ENCODE assay signal across 11 cellular contexts in genomic region chr17:82858376-82859126, GRCh38. TPM values are rescaled to one million over a fixed set of nuclear protein-coding genes. Genes with fewer than 3 reads are reported as not detected.
A peak's percentile ranks its signal among the peaks of the same experiment; 100 is the strongest.
DNase-seq lines count a peak whose midpoint lies in the region; ATAC-seq and TF ChIP-seq lines count a peak whose summit lies in the region.
"Had no signal": no experiment of that assay in that cellular context is flagged by ENCODE, and none has a peak within 500 bp of the region (broad histone marks: within the 10 kb centered on the region; RNA-seq: fewer than 3 reads in every experiment).

No MANE protein-coding gene starts in this region.

- TF ChIP-seq CTCF in RWPE2 (IDR thresholded peaks at IDR 0.05; ENCODE audit: poor library complexity, severe bottlenecking) (no peak), mammary epithelial cell (conservative IDR thresholded peaks at IDR 0.05 in 1 of 2, IDR thresholded peaks at IDR 0.05 in 1 of 2; ENCODE audit: extremely low read depth in 1 of 2, insufficient read depth in 1 of 2, low read depth in 1 of 2, low read length in 2 of 2) (no peak), neutrophil (IDR thresholded peaks at IDR 0.05) (no peak), SK-N-SH (IDR thresholded peaks at IDR 0.05) (no peak)

- peaks cover 5% of the 10 kb centered on the region for H3F3A ChIP-seq in SK-N-SH (replicated peaks; ENCODE audit: insufficient read depth)

- dilution Hi-C loops in mammary epithelial cell (cut with HindIII; ENCODE audit: low sequenced_read_pairs): no loop called here

- peaks cover 53% of the 10 kb centered on the region for H3K4me1 ChIP-seq in CD4-positive, alpha-beta memory T cell (ENCODE audit: insufficient read depth, low read length)
- H3K4me1 ChIP-seq in RWPE2 (ENCODE audit: insufficient read depth, poor library complexity, severe bottlenecking) (peaks cover 20% of the 10 kb centered on the region), mammary epithelial cell (ENCODE audit: insufficient read depth, low read length) (peaks cover 26% of the 10 kb centered on the region), neutrophil (ENCODE audit: control insufficient read depth in 1 of 2, insufficient read depth in 1 of 2, low read depth in 1 of 2, low read length in 1 of 2) (peaks cover 26% of the 10 kb centered on the region in 2 experiments), SK-N-SH (ENCODE audit: control insufficient read depth in 1 of 2, insufficient read depth in 2 of 2, low read depth in 1 of 2, low read length in 1 of 2) (peaks cover 15 to 29% of the 10 kb centered on the region in 2 experiments; a peak in 3 of 4 replicates)

- H2AFZ ChIP-seq in mammary epithelial cell (ENCODE audit: low read depth, low read length) (peak overlapping the region; percentile 64), SK-N-SH (ENCODE audit: low read depth) (no peak overlapping the region)

- peaks cover 36 to 55% (median 44%) of the 10 kb centered on the region in 4 donors for H3K4me1 Mint-ChIP-seq in CD4-positive, alpha-beta memory T cell

- H3K9ac ChIP-seq in mammary epithelial cell (ENCODE audit: insufficient read depth, low read length): peak overlapping the region; percentile 67
- no peak overlapping the region for H3K9ac ChIP-seq in SK-N-SH

- no peak for TF ChIP-seq RAD21 in SK-N-SH (IDR thresholded peaks at IDR 0.05; ENCODE audit: low read length)

- DNase-seq in CD4-positive, alpha-beta memory T cell: peak in 3 of 5 donors; percentile 22 to 74 (median 37)
- DNase-seq in RWPE2 (ENCODE audit: low spot score) (peak; percentile 58), mammary epithelial cell (peak; percentile 87), NCI-H510A (lab: John Stamatoyannopoulos, UW) (no peak), NCI-H187 (lab: John Stamatoyannopoulos, UW) (no peak), SK-N-SH (no peak), NCI-H187 treated with DMSO at 0.1 percent for 48 hours (lab: John Stamatoyannopoulos, UW) (no peak)
- DNase-seq: naive B cell, NCI-H1694 had no signal

- H4K20me1 ChIP-seq in mammary epithelial cell (ENCODE audit: insufficient read depth, low read length) (no peaks in the 10 kb centered on the region), SK-N-SH (ENCODE audit: insufficient read depth) (no peaks in the 10 kb centered on the region)

- H3K27me3 Mint-ChIP-seq in CD4-positive, alpha-beta memory T cell: no peaks in the 10 kb centered on the region

- H3K9me2 ChIP-seq in SK-N-SH: no peaks in the 10 kb centered on the region

- ATAC-seq in RWPE2 (ENCODE audit: low read depth): peak; percentile 62

- peak overlapping the region; percentile 95 to 99 (median 98) for H3K27ac Mint-ChIP-seq in CD4-positive, alpha-beta memory T cell

- H3K79me2 ChIP-seq in mammary epithelial cell (ENCODE audit: insufficient read depth, low read length) (peaks cover 16% of the 10 kb centered on the region), SK-N-SH (ENCODE audit: insufficient read depth) (peaks cover 17% of the 10 kb centered on the region; the same call in 1 of the 2 replicates)

- peak overlapping the region; percentile 4 to 93 (median 66) for H3K4me3 Mint-ChIP-seq in CD4-positive, alpha-beta memory T cell

- 30% methylated on average over 7 of the region's 28 CpGs for WGBS in mammary epithelial cell (ENCODE audit: low coverage, missing lambda C conversion rate)
- 97% methylated on average over 21 of the region's 28 CpGs for WGBS in SK-N-SH (ENCODE audit: low lambda C conversion rate)

- no peak for TF ChIP-seq EP300 in SK-N-SH (IDR thresholded peaks at IDR 0.05; ENCODE audit: borderline replicate concordance in 1 of 2, low read depth in 1 of 2, low read length in 1 of 2)

- BruUV-seq in mammary epithelial cell (replicated peaks; lab: Mats Ljungman, UMichigan): TSS peak; percentile 79

- H3K36me3 ChIP-seq in CD4-positive, alpha-beta memory T cell (ENCODE audit: insufficient read depth, low read length): no peaks in the 10 kb centered on the region
- no peaks in the 10 kb centered on the region for H3K36me3 ChIP-seq in RWPE2 (ENCODE audit: low read depth)
- H3K36me3 ChIP-seq in mammary epithelial cell (ENCODE audit: insufficient read depth, low read length): no peaks in the 10 kb centered on the region
- H3K36me3 ChIP-seq in neutrophil: no peaks in the 10 kb centered on the region
- peaks cover 5 to 9% of the 10 kb centered on the region in 2 experiments for H3K36me3 ChIP-seq in SK-N-SH (replicated peaks in 1 of 2; ENCODE audit: control insufficient read depth in 1 of 2, insufficient read depth in 2 of 2, low read length in 1 of 2)

- peaks cover 4 to 7% of the 10 kb centered on the region in 2 donors for H3K36me3 Mint-ChIP-seq in CD4-positive, alpha-beta memory T cell

- H3K4me2 ChIP-seq in mammary epithelial cell (ENCODE audit: insufficient read depth, low read depth, low read length) (peak overlapping the region; percentile 78), SK-N-SH (no peak overlapping the region)

- intact Hi-C loops in CD4-positive, alpha-beta memory T cell (cut with micrococcal nuclease): no loop called here
- intact Hi-C loops in mammary epithelial cell (cut with micrococcal nuclease): loop anchor here (1.0 to 5.0 kb wide), 3 partner anchors 16 to 71 kb away; no protein-coding TSS in a partner anchor

- CTCF ChIA-PET in CD4-positive, alpha-beta memory T cell (lab: Charles Lee; ENCODE audit: partially characterized antibody): interaction anchor here (1.0 to 1.5 kb wide), 3 partner anchors 55 to 77 kb away, joined by 3 to 4 read pairs (median 3); no protein-coding TSS in a partner anchor
- CTCF ChIA-PET in mammary epithelial cell (lab: Charles Lee; ENCODE audit: low non-redundant PET) (no interaction called here), SK-N-SH (lab: Yijun Ruan, JAX) (interaction anchor here (1.1 to 1.9 kb wide), 4 partner anchors 18 to 83 kb away, joined by 3 to 5 read pairs (median 4); no protein-coding TSS in a partner anchor)

- POLR2A ChIA-PET in CD4-positive, alpha-beta memory T cell (lab: Charles Lee; ENCODE audit: partially characterized antibody): interaction anchor here (0.7 to 3.4 kb wide), 5 partner anchors 13 to 34 kb away, joined by 3 to 31 read pairs (median 4); no protein-coding TSS in a partner anchor
- POLR2A ChIA-PET in SK-N-SH (lab: Yijun Ruan, JAX): no interaction called here

- H3K4me3 ChIP-seq in CD4-positive, alpha-beta memory T cell (ENCODE audit: low read length in 2 of 2): no peak overlapping the region
- H3K4me3 ChIP-seq in RWPE2 (ENCODE audit: severe bottlenecking) (no peak overlapping the region), mammary epithelial cell (replicated peaks in 1 of 3; ENCODE audit: insufficient read depth in 1 of 3, low read depth in 2 of 3, low read length in 3 of 3) (no peak overlapping the region), neutrophil (ENCODE audit: low read depth in 1 of 2, low read length in 1 of 2) (no peak overlapping the region), SK-N-SH (ENCODE audit: low read depth in 2 of 2, low read length in 1 of 2) (no peak overlapping the region)
- H3K4me3 ChIP-seq: SK-N-MC had no signal

- peak overlapping the region; percentile 71 for H3K27ac ChIP-seq in CD4-positive, alpha-beta memory T cell (ENCODE audit: low read depth, low read length)
- peak overlapping the region; percentile 32 for H3K27ac ChIP-seq in RWPE2 (ENCODE audit: poor library complexity, severe bottlenecking)
- H3K27ac ChIP-seq in mammary epithelial cell (ENCODE audit: insufficient read depth, low read depth, low read length): peak overlapping the region; percentile 83
- H3K27ac ChIP-seq in neutrophil: peak overlapping the region; percentile 86
- H3K27ac ChIP-seq in SK-N-SH (ENCODE audit: low read depth in 2 of 2, low read length in 1 of 2): peak overlapping the region in 1 of 2 experiments; percentile 36; a peak in 1 of 4 replicates
- H3K27ac ChIP-seq: SK-N-MC had no signal

- H3K9me3 Mint-ChIP-seq in CD4-positive, alpha-beta memory T cell: no peaks in the 10 kb centered on the region
- H3K9me3 Mint-ChIP-seq: naive B cell had no signal

- in situ Hi-C loops in mammary epithelial cell (cut with MboI; ENCODE audit: low sequenced_read_pairs in 2 of 2): no loop called here

- no peaks in the 10 kb centered on the region for H3K9me3 ChIP-seq in CD4-positive, alpha-beta memory T cell (ENCODE audit: control insufficient read depth in 1 of 2, low read length in 2 of 2)
- H3K9me3 ChIP-seq in RWPE2 (ENCODE audit: severe bottlenecking): no peaks in the 10 kb centered on the region
- H3K9me3 ChIP-seq in mammary epithelial cell (replicated peaks; ENCODE audit: insufficient read depth, low read length): no peaks in the 10 kb centered on the region
- no peaks in the 10 kb centered on the region for H3K9me3 ChIP-seq in neutrophil
- no peaks in the 10 kb centered on the region for H3K9me3 ChIP-seq in SK-N-SH

- H3K27me3 ChIP-seq in CD4-positive, alpha-beta memory T cell (ENCODE audit: insufficient read depth, low read length): no peaks in the 10 kb centered on the region
- no peaks in the 10 kb centered on the region for H3K27me3 ChIP-seq in RWPE2 (ENCODE audit: insufficient read depth, poor library complexity, severe bottlenecking)
- no peaks in the 10 kb centered on the region for H3K27me3 ChIP-seq in mammary epithelial cell (ENCODE audit: insufficient read depth, low read length)
- no peaks in the 10 kb centered on the region for H3K27me3 ChIP-seq in neutrophil
- H3K27me3 ChIP-seq in SK-N-SH (ENCODE audit: insufficient read depth): no peaks in the 10 kb centered on the region

TF ChIP-seq in SK-N-SH, 30 proteins besides CTCF, POLR2A, EP300 and RAD21:
- TF ChIP-seq, protein P1, sequence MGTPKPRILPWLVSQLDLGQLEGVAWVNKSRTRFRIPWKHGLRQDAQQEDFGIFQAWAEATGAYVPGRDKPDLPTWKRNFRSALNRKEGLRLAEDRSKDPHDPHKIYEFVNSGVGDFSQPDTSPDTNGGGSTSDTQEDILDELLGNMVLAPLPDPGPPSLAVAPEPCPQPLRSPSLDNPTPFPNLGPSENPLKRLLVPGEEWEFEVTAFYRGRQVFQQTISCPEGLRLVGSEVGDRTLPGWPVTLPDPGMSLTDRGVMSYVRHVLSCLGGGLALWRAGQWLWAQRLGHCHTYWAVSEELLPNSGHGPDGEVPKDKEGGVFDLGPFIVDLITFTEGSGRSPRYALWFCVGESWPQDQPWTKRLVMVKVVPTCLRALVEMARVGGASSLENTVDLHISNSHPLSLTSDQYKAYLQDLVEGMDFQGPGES (IDR thresholded peaks at IDR 0.05; ENCODE audit: low read depth, low read length): no peak
- TF ChIP-seq GATA2 (CRISPR knock-in tag; IDR thresholded peaks at IDR 0.05) (no peak), FOSL2 (IDR thresholded peaks at IDR 0.05; ENCODE audit: borderline replicate concordance, low read depth) (no peak)

RNA-seq across cellular contexts. Expression of gene ZNF750, which starts 18.7 kb away (rescaled TPM):
- not detected for total RNA-seq in CD4-positive, alpha-beta memory T cell
- polyA plus RNA-seq in CD4-positive, alpha-beta memory T cell: not detected
- 1 to 10 TPM in 1 of 2 donors, under 1 TPM in 1; 0.33 to 1.1 TPM for total RNA-seq in mammary epithelial cell
- polyA plus RNA-seq in mammary epithelial cell (0.23 TPM), SK-N-SH (2012; rRNA removed) (not detected in 2 replicates)
- polyA minus RNA-seq in mammary epithelial cell: 3.4 TPM
- not detected in 2 replicates for polyA plus RNA-seq in SK-N-SH (2012; cell fraction: cytosol; rRNA removed)
- not detected in 2 replicates for polyA plus RNA-seq in SK-N-SH (2012; cell fraction: nucleus; rRNA removed)

Comparison
In these comparisons a context has a peak if more than half of its experiments do, and no peak if none do; other contexts are left out.
1. DNase-seq: peak in CD4-positive, alpha-beta memory T cell (3 of 5), RWPE2 (single experiment) and mammary epithelial cell (single experiment); none in NCI-H510A (single experiment), NCI-H187 (0 of 2), SK-N-SH (single experiment) and NCI-H187 treated with DMSO at 0.1 percent for 48 hours (single experiment).